Comparison of ENCODE assay signal across 10 cellular contexts in genomic region chr10:53370347-53370746, GRCh38.
"Had no signal": no experiment of that assay in that cellular context is flagged by ENCODE, and none has a peak within 500 bp of the region (broad histone marks: within the 10 kb centered on the region; RNA-seq: fewer than 3 reads in every experiment).

No MANE protein-coding gene starts in this region.

- H2AFZ ChIP-seq: GM23248, GM23338 had no signal

- FAIRE-seq: H54 had no signal

- ATAC-seq: GM23338, HCT116 had no signal

- H3K9ac ChIP-seq: GM23248 had no signal

- H3K4me3 Mint-ChIP-seq: GM23338, H9, HFFc6 had no signal

- H3K27ac Mint-ChIP-seq: GM23338, H9, HFFc6 had no signal

- H3K4me1 Mint-ChIP-seq: GM23338 had no signal

- H3K27ac ChIP-seq: GM23248 had no signal

- H3K4me2 ChIP-seq: GM23338 had no signal

- H3K4me3 ChIP-seq: GM23248, GM23338, HAP-1 had no signal

- H3K36me3 ChIP-seq: HAP-1 had no signal

- DNase-seq: GM23248, GOT3, H7, H9, HCEC 1CT, HFFc6 had no signal

- H3K4me1 ChIP-seq: HAP-1 had no signal
